In the genomic region with DNA sequence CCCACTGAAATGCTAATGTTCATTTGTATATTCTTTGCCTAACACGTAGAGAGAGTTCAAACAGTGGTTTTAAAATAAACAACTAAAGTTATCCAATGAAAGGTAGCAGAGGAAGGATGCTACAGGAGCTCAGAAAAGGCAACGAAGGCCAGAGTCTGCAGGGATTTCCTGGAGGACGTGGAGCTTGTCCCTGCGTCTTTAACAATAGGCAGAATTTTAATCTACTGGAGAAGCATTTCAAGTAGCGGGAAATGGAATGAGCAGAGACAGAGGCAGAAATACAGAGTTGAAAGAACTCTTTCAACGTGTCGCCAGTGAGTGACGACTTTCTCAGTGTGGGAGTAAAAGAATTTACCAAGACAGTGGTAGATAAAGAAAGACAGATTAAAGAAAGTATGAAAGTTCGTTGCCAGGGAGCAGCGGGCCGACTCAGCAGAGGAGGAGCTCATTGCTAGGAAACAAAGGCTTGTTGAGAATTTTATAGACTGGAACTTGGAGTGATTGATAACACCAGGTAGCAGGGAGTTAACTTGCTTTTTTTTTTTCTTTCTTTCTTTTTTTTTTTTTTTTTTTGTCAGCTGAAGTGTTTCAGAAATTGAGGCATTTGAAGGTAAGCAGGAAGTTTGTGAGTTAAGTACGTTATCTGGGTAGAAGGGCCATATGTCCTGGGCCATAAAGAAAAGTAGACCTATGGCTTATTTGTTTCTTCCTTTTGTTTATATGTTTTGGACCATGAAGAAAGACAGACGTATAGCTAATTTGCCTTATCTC, we compare ENCODE assay signal across 8 cellular contexts. TPM values are rescaled to one million over a fixed set of nuclear protein-coding genes. Genes with fewer than 3 reads are reported as not detected.
DNase-seq lines count a peak whose midpoint lies in the region; ATAC-seq and TF ChIP-seq lines count a peak whose summit lies in the region.

No MANE protein-coding gene starts in this region.

- no peaks in the 10 kb centered on the region for H3K36me3 ChIP-seq in urinary bladder (ENCODE audit: insufficient read depth)

- no peak for TF ChIP-seq CTCF in nephron (IDR thresholded peaks at IDR 0.05; ENCODE audit: unreplicated experiment in 3 of 3)

- peaks cover 36% of the 10 kb centered on the region for H3K4me1 Mint-ChIP-seq in nephron

- H3K4me3 Mint-ChIP-seq in nephron: peak overlapping the region; percentile 99

- H3K4me3 ChIP-seq in urinary bladder (ENCODE audit: low read depth, low read length): peak overlapping the region; percentile 94

- H3K27me3 Mint-ChIP-seq in nephron (ENCODE audit: low read depth): peaks cover 4% of the 10 kb centered on the region

- H3K9me3 Mint-ChIP-seq in nephron: no peaks in the 10 kb centered on the region

- H3K27ac Mint-ChIP-seq in nephron: peak overlapping the region; percentile 97 to 98 (median 98)

- peak overlapping the region; percentile 27 for H3K27ac ChIP-seq in urinary bladder (ENCODE audit: low read depth)

- peaks cover 2% of the 10 kb centered on the region for H3K4me1 ChIP-seq in urinary bladder (ENCODE audit: insufficient read depth)

- H3K36me3 Mint-ChIP-seq in nephron (ENCODE audit: low read depth): no peaks in the 10 kb centered on the region

- ATAC-seq in HG02870 (IDR thresholded peaks at IDR 0.05; ENCODE audit: unreplicated experiment): peak; percentile 17

- DNase-seq in activated effector memory CD4-positive, alpha-beta T cell treated with anti-CD3 and anti-CD28 coated beads, Interleukin-2, amount 50 U/mL, for 16 hours: peak; percentile 73
- DNase-seq in activated effector memory CD4-positive, alpha-beta T cell treated with Interleukin-2 at 50 U/mL for 16 hours: no peak
- DNase-seq in NCI-H226 (peak; percentile 54), activated T-cell treated with anti-CD3 and anti-CD28 coated beads for 48 hours (ENCODE audit: low read depth) (peak; percentile 18), fibroblast of peridontal ligament (ENCODE audit: extremely low read depth) (peak; percentile 52)

- 4% methylated on average over 13 of the region's 13 CpGs for WGBS in urinary bladder

RNA-seq across cellular contexts. Expression of gene NBAS, which starts 0.6 kb away (rescaled TPM):
- total RNA-seq in urinary bladder: 118 TPM
- polyA plus RNA-seq in urinary bladder: 26.0 TPM

RNA-seq across cellular contexts. Expression of gene DDX1, which starts 29.9 kb away (rescaled TPM):
- total RNA-seq in urinary bladder: 107 TPM
- polyA plus RNA-seq in urinary bladder: 76.5 TPM
